12 cellular contexts compared by ENCODE assay signal in the genomic region with DNA sequence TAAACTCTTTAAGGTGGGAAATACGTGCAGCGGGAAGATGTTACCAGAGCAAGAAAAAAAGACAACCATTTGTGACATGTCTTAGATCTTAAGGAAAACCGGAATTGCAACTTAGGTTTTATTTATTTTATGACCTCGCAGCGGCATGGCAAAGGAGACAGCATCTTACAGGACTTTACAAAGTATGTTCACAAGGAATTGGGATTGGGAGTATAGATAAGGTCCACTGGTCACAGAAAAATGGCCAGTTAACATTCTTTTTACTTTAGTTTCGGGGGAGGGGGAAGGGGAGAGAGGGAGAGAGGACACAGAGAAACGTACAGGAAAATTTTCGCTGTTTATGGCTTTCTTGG.
DNase-seq lines count a peak whose midpoint lies in the region; ATAC-seq, FAIRE-seq and TF ChIP-seq lines count a peak whose summit lies in the region.
"Had no signal": no experiment of that assay in that cellular context is flagged by ENCODE, and none has a peak within 500 bp of the region (broad histone marks: within the 10 kb centered on the region; RNA-seq: fewer than 3 reads in every experiment).

No MANE protein-coding gene starts in this region.

- H3F3A ChIP-seq in GM23338 (replicated peaks; ENCODE audit: low read depth) (no peaks in the 10 kb centered on the region; the same call in 1 of the 2 replicates), smooth muscle cell (ENCODE audit: low read depth) (no peaks in the 10 kb centered on the region)

- H3K4me1 ChIP-seq in GM23338 (ENCODE audit: insufficient read depth): peaks cover 28% of the 10 kb centered on the region
- H3K4me1 ChIP-seq in astrocyte (ENCODE audit: insufficient read depth, low read length): no peaks in the 10 kb centered on the region
- no peaks in the 10 kb centered on the region for H3K4me1 ChIP-seq in keratinocyte (ENCODE audit: control insufficient read depth, extremely low read depth, insufficient read depth, low read length)
- H3K4me1 ChIP-seq in smooth muscle cell (ENCODE audit: low read depth): no peaks in the 10 kb centered on the region

- H3K27me3 Mint-ChIP-seq in GM23338 (ENCODE audit: insufficient read depth, low read depth, poor library complexity) (no peaks in the 10 kb centered on the region), astrocyte (ENCODE audit: low read depth, unreplicated experiment) (no peaks in the 10 kb centered on the region)
- peaks cover 2% of the 10 kb centered on the region for H3K27me3 Mint-ChIP-seq in activated CD4-positive, alpha-beta T cell treated with anti-CD3 and anti-CD28 coated beads, Interleukin-2, amount 10 ng/mL, durations not matched to agents 24 days and 14 days

- peak overlapping the region; percentile 97 for H3K4me2 ChIP-seq in GM23338
- H3K4me2 ChIP-seq in astrocyte (ENCODE audit: low read length): peak overlapping the region; percentile 84
- H3K4me2 ChIP-seq in keratinocyte (ENCODE audit: control insufficient read depth, extremely low read depth, insufficient read depth, low read depth, low read length): peak overlapping the region; percentile 76
- peak overlapping the region; percentile 88 for H3K4me2 ChIP-seq in smooth muscle cell

- H3K9me3 Mint-ChIP-seq in GM23338 (peaks cover 3% of the 10 kb centered on the region; the same call in 2 of the 3 replicates), astrocyte (ENCODE audit: unreplicated experiment) (no peaks in the 10 kb centered on the region)
- peaks cover 2% of the 10 kb centered on the region for H3K9me3 Mint-ChIP-seq in activated CD4-positive, alpha-beta T cell treated with anti-CD3 and anti-CD28 coated beads, Interleukin-2, amount 10 ng/mL, durations not matched to agents 24 days and 14 days
- H3K9me3 Mint-ChIP-seq: activated T-cell treated with anti-CD3 and anti-CD28 coated beads, Interleukin-2, amount 50 U/mL, for 72 hours had no signal

- DNase-seq in GM23338 (ENCODE audit: low spot score): no peak
- DNase-seq in astrocyte (ENCODE audit: low read depth): no peak
- no peak for DNase-seq in keratinocyte (ENCODE audit: low read depth, low spot score)
- DNase-seq in smooth muscle cell (lab: John Stamatoyannopoulos, UW; ENCODE audit: unreplicated experiment): no peak
- DNase-seq in NCI-H2196 (lab: John Stamatoyannopoulos, UW; ENCODE audit: unreplicated experiment): no peak
- DNase-seq in activated CD4-positive, alpha-beta T cell treated with anti-CD3 and anti-CD28 coated beads, Interleukin-2, amount 10 ng/mL, durations not matched to agents 24 days and 14 days: no peak
- DNase-seq: T-helper 1 cell had no signal

- intact Hi-C loops in activated CD4-positive, alpha-beta T cell treated with anti-CD3 and anti-CD28 coated beads, Interleukin-2, amount 10 ng/mL, durations not matched to agents 24 days and 14 days (cut with micrococcal nuclease): no loop called here

- H3K9ac ChIP-seq in astrocyte (ENCODE audit: low read length): peak overlapping the region; percentile 30
- H3K9ac ChIP-seq in keratinocyte (ENCODE audit: control insufficient read depth, extremely low read depth, insufficient read depth, low read length): no peak overlapping the region
- no peak overlapping the region for H3K9ac ChIP-seq in smooth muscle cell (ENCODE audit: low read depth)

- H3K4me3 Mint-ChIP-seq in GM23338 (no peak overlapping the region), astrocyte (ENCODE audit: unreplicated experiment) (no peak overlapping the region)
- H3K4me3 Mint-ChIP-seq in activated CD4-positive, alpha-beta T cell treated with anti-CD3 and anti-CD28 coated beads, Interleukin-2, amount 10 ng/mL, durations not matched to agents 24 days and 14 days: no peak overlapping the region
- H3K4me3 Mint-ChIP-seq: activated T-cell treated with anti-CD3 and anti-CD28 coated beads, Interleukin-2, amount 50 U/mL, for 72 hours; naive thymus-derived CD8-positive, alpha-beta T cell had no signal

- H3K27me3 ChIP-seq in GM23338 (ENCODE audit: insufficient read depth): no peaks in the 10 kb centered on the region
- H3K27me3 ChIP-seq in astrocyte (ENCODE audit: insufficient read depth, low read length): peaks cover 4% of the 10 kb centered on the region
- H3K27me3 ChIP-seq in keratinocyte (ENCODE audit: control insufficient read depth, extremely low read depth, insufficient read depth, low read length): peaks cover 8% of the 10 kb centered on the region
- no peaks in the 10 kb centered on the region for H3K27me3 ChIP-seq in smooth muscle cell (ENCODE audit: low read depth)

- FAIRE-seq in astrocyte (lab: Jason Lieb, UNC) (no peak), keratinocyte (lab: Jason Lieb, UNC) (no peak)
- FAIRE-seq: endometrium had no signal

- TF ChIP-seq CTCF in GM23338 (conservative IDR thresholded peaks at IDR 0.05; ENCODE audit: low read depth in 2 of 2): no peak
- no peak for TF ChIP-seq CTCF in astrocyte (IDR thresholded peaks at IDR 0.05; ENCODE audit: insufficient read depth, low read depth, low read length)
- no peak for TF ChIP-seq CTCF in keratinocyte (optimal IDR thresholded peaks at IDR 0.05 in 1 of 3, IDR thresholded peaks at IDR 0.05 in 1 of 3, conservative IDR thresholded peaks at IDR 0.05 in 1 of 3; ENCODE audit: extremely low read depth in 1 of 3, insufficient read depth in 2 of 3, low read length in 3 of 3)
- TF ChIP-seq CTCF in smooth muscle cell (IDR thresholded peaks at IDR 0.05; ENCODE audit: borderline replicate concordance, insufficient read depth, poor library complexity, severe bottlenecking): no peak

- ATAC-seq in GM23338 (no peak), GM21786 (IDR thresholded peaks at IDR 0.05; ENCODE audit: unreplicated experiment) (no peak), GM18520 (IDR thresholded peaks at IDR 0.05; ENCODE audit: unreplicated experiment) (no peak)

- H4K20me1 ChIP-seq in GM23338 (replicated peaks; ENCODE audit: insufficient read depth): no peaks in the 10 kb centered on the region
- H4K20me1 ChIP-seq in astrocyte (ENCODE audit: insufficient read depth, low read length): no peaks in the 10 kb centered on the region
- H4K20me1 ChIP-seq in keratinocyte (ENCODE audit: control insufficient read depth, extremely low read depth, insufficient read depth, low read length): no peaks in the 10 kb centered on the region
- H4K20me1 ChIP-seq in smooth muscle cell (ENCODE audit: low read depth): no peaks in the 10 kb centered on the region

- H3K79me2 ChIP-seq in GM23338 (replicated peaks; ENCODE audit: insufficient read depth): no peaks in the 10 kb centered on the region
- H3K79me2 ChIP-seq in astrocyte (ENCODE audit: insufficient read depth, low read length): no peaks in the 10 kb centered on the region
- no peaks in the 10 kb centered on the region for H3K79me2 ChIP-seq in keratinocyte (ENCODE audit: control insufficient read depth, insufficient read depth, low read length)
- no peaks in the 10 kb centered on the region for H3K79me2 ChIP-seq in smooth muscle cell (ENCODE audit: low read depth)

- H3K27ac Mint-ChIP-seq in GM23338 (no peak overlapping the region), astrocyte (ENCODE audit: unreplicated experiment) (no peak overlapping the region)
- no peak overlapping the region for H3K27ac Mint-ChIP-seq in activated CD4-positive, alpha-beta T cell treated with anti-CD3 and anti-CD28 coated beads, Interleukin-2, amount 10 ng/mL, durations not matched to agents 24 days and 14 days
- H3K27ac Mint-ChIP-seq: activated T-cell treated with anti-CD3 and anti-CD28 coated beads, Interleukin-2, amount 50 U/mL, for 72 hours; naive thymus-derived CD8-positive, alpha-beta T cell had no signal

- 26% methylated on average over 8 of the region's 8 CpGs for WGBS in smooth muscle cell (ENCODE audit: low lambda C conversion rate)

- H3K36me3 ChIP-seq in GM23338 (ENCODE audit: insufficient read depth) (no peaks in the 10 kb centered on the region), astrocyte (ENCODE audit: insufficient read depth, low read length) (no peaks in the 10 kb centered on the region), keratinocyte (ENCODE audit: control insufficient read depth in 2 of 2, extremely low read depth in 1 of 2, insufficient read depth in 2 of 2, low read length in 2 of 2) (no peaks in the 10 kb centered on the region), smooth muscle cell (ENCODE audit: low read depth) (no peaks in the 10 kb centered on the region)

- dilution Hi-C loops in keratinocyte (cut with MboI; ENCODE audit: extremely low pct_ligation_motif_present, low sequenced_read_pairs): no loop called here

- H3K9me3 ChIP-seq in astrocyte (ENCODE audit: insufficient read depth, low read depth, low read length) (no peaks in the 10 kb centered on the region), keratinocyte (ENCODE audit: control insufficient read depth, low read depth, low read length) (no peaks in the 10 kb centered on the region), smooth muscle cell (replicated peaks; ENCODE audit: low read depth) (no peaks in the 10 kb centered on the region)

- H3K4me3 ChIP-seq in GM23338: peak overlapping the region; percentile 84
- peak overlapping the region; percentile 63 for H3K4me3 ChIP-seq in astrocyte (ENCODE audit: insufficient read depth, low read depth, low read length)
- peak overlapping the region; percentile 36 to 56 (median 50) for H3K4me3 ChIP-seq in keratinocyte (ENCODE audit: control insufficient read depth in 2 of 3, extremely low read depth in 1 of 3, insufficient read depth in 2 of 3, low read depth in 1 of 3, low read length in 3 of 3)
- H3K4me3 ChIP-seq in smooth muscle cell: peak overlapping the region; percentile 53

- H3K36me3 Mint-ChIP-seq in GM23338 (ENCODE audit: low read depth) (0 out of 3 replicates have a peak, but pooled peaks cover 3% of the 10 kb centered on the region), astrocyte (ENCODE audit: low read depth, unreplicated experiment) (no peaks in the 10 kb centered on the region)
- H3K36me3 Mint-ChIP-seq in activated CD4-positive, alpha-beta T cell treated with anti-CD3 and anti-CD28 coated beads, Interleukin-2, amount 10 ng/mL, durations not matched to agents 24 days and 14 days (ENCODE audit: low read depth): no peaks in the 10 kb centered on the region
- H3K36me3 Mint-ChIP-seq: naive thymus-derived CD8-positive, alpha-beta T cell had no signal

- H3K4me1 Mint-ChIP-seq in GM23338 (peaks cover 14% of the 10 kb centered on the region; the same call in 2 of the 3 replicates), astrocyte (ENCODE audit: low read depth, unreplicated experiment) (no peaks in the 10 kb centered on the region)
- no peaks in the 10 kb centered on the region for H3K4me1 Mint-ChIP-seq in activated CD4-positive, alpha-beta T cell treated with anti-CD3 and anti-CD28 coated beads, Interleukin-2, amount 10 ng/mL, durations not matched to agents 24 days and 14 days

- H3K9me1 ChIP-seq in keratinocyte (ENCODE audit: control insufficient read depth, extremely low read depth, insufficient read depth, low read length): no peaks in the 10 kb centered on the region

- H2AFZ ChIP-seq in GM23338: peak overlapping the region; percentile 97
- no peak overlapping the region for H2AFZ ChIP-seq in astrocyte (ENCODE audit: low read depth, low read length)
- H2AFZ ChIP-seq in keratinocyte (ENCODE audit: control insufficient read depth, low read length): peak overlapping the region; percentile 71
- peak overlapping the region; percentile 68 for H2AFZ ChIP-seq in smooth muscle cell (ENCODE audit: low read depth)

- H3K27ac ChIP-seq in GM23338 (ENCODE audit: low read depth): no peak overlapping the region
- H3K27ac ChIP-seq in astrocyte (ENCODE audit: low read depth, low read length): no peak overlapping the region
- no peak overlapping the region for H3K27ac ChIP-seq in keratinocyte (ENCODE audit: control insufficient read depth, insufficient read depth, low read length)
- H3K27ac ChIP-seq in smooth muscle cell (ENCODE audit: low read depth): no peak overlapping the region

- H3K9me2 ChIP-seq in GM23338 (ENCODE audit: insufficient read depth): peaks cover 5% of the 10 kb centered on the region; the same call in 1 of the 2 replicates
